ENCODE assay signal across 8 cellular contexts in genomic region chr9:35812025-35812602, GRCh38. TPM values are rescaled to one million over a fixed set of nuclear protein-coding genes. Genes with fewer than 3 reads are reported as not detected.
DNase-seq lines count a peak whose midpoint lies in the region; ATAC-seq and TF ChIP-seq lines count a peak whose summit lies in the region.

Gene SPAG8, minus strand, starts transcription at chr9:35812262. Its CDS starts 115 bp downstream, at chr9:35812147.

- peak within 1 kb of the TSS; percentile 54 for H3K9ac ChIP-seq in neural cell (ENCODE audit: low read length)

- no peaks in the 10 kb centered on the region for H3K27me3 ChIP-seq in GM23338 (ENCODE audit: insufficient read depth)
- no peaks in the 10 kb centered on the region for H3K27me3 ChIP-seq in RWPE2 (ENCODE audit: insufficient read depth, poor library complexity, severe bottlenecking)
- no peaks in the 10 kb centered on the region for H3K27me3 ChIP-seq in neural cell (ENCODE audit: insufficient read depth, low read depth, low read length)

- H3K27me3 Mint-ChIP-seq in GM23338 (ENCODE audit: insufficient read depth, low read depth, poor library complexity), result peaks cover 9% of the 10 kb centered on the region
- no peaks in the 10 kb centered on the region for H3K27me3 Mint-ChIP-seq in stimulated activated naive CD8-positive, alpha-beta T cell treated with anti-CD3 and anti-CD28 coated beads, Interleukin-15, amount 100 ng/mL, for 72 hours

- H3K79me2 ChIP-seq in GM23338 (replicated peaks; ENCODE audit: insufficient read depth), result no peaks in the 10 kb centered on the region
- peaks cover 4% of the 10 kb centered on the region for H3K79me2 ChIP-seq in neural cell (replicated peaks; ENCODE audit: insufficient read depth, low read length)

- H3K36me3 Mint-ChIP-seq in GM23338 (ENCODE audit: low read depth), result peaks cover 13% of the 10 kb centered on the region; the same call in 1 of the 3 replicates

- TF ChIP-seq EP300 in neural cell (conservative IDR thresholded peaks at IDR 0.05; ENCODE audit: poor library complexity, severe bottlenecking), result peak; percentile 28

- ATAC-seq in GM23338 (peak; percentile 67), RWPE2 (ENCODE audit: low read depth) (peak; percentile 69)
- peak; percentile 84 for ATAC-seq in stimulated activated naive CD8-positive, alpha-beta T cell treated with anti-CD3 and anti-CD28 coated beads, Interleukin-15, amount 100 ng/mL, for 72 hours

- H3K4me1 Mint-ChIP-seq in GM23338, result peaks cover 24% of the 10 kb centered on the region
- peaks cover 45% of the 10 kb centered on the region for H3K4me1 Mint-ChIP-seq in stimulated activated naive CD8-positive, alpha-beta T cell treated with anti-CD3 and anti-CD28 coated beads, Interleukin-15, amount 100 ng/mL, for 72 hours

- peak within 1 kb of the TSS; percentile 76; the same call in 1 of the 2 replicates for H2AFZ ChIP-seq in GM23338
- peak within 1 kb of the TSS; percentile 78 for H2AFZ ChIP-seq in neural cell (ENCODE audit: low read depth, low read length)

- H3K9me3 ChIP-seq in RWPE2 (ENCODE audit: severe bottlenecking) (no peaks in the 10 kb centered on the region), neural cell (ENCODE audit: low read length) (no peaks in the 10 kb centered on the region)

- no peaks in the 10 kb centered on the region; the same call in 1 of the 2 replicates for H3K9me2 ChIP-seq in GM23338 (ENCODE audit: insufficient read depth)
- no peaks in the 10 kb centered on the region for H3K9me2 ChIP-seq in neural cell (ENCODE audit: insufficient read depth, low read length)

- H3K4me3 ChIP-seq in GM23338 (peak within 1 kb of the TSS; percentile 47), RWPE2 (ENCODE audit: severe bottlenecking) (peak within 1 kb of the TSS; percentile 36), fibroblast of villous mesenchyme (ENCODE audit: low read depth, low read length) (peak within 1 kb of the TSS; percentile 64), neural cell (ENCODE audit: low read length) (peak within 1 kb of the TSS; percentile 68)

- H3K27ac Mint-ChIP-seq in GM23338, result peak within 1 kb of the TSS; percentile 90
- H3K27ac Mint-ChIP-seq in stimulated activated naive CD8-positive, alpha-beta T cell treated with anti-CD3 and anti-CD28 coated beads, Interleukin-15, amount 100 ng/mL, for 72 hours, result peak within 1 kb of the TSS; percentile 84 to 95

- TF ChIP-seq CTCF in GM23338 (conservative IDR thresholded peaks at IDR 0.05; ENCODE audit: low read depth in 2 of 2) (no peak), RWPE2 (IDR thresholded peaks at IDR 0.05; ENCODE audit: poor library complexity, severe bottlenecking) (no peak), fibroblast of villous mesenchyme (IDR thresholded peaks at IDR 0.05; ENCODE audit: insufficient read depth, low read depth, low read length) (no peak), neural cell (IDR thresholded peaks at IDR 0.05; ENCODE audit: poor library complexity, severe bottlenecking) (no peak)

- H3K4me2 ChIP-seq in GM23338, result peak within 1 kb of the TSS; percentile 80
- H3K4me2 ChIP-seq in neural cell (ENCODE audit: low read length), result peak within 1 kb of the TSS; percentile 83

- TF ChIP-seq RAD21 in neural cell (conservative IDR thresholded peaks at IDR 0.05), result no peak

- H3F3A ChIP-seq in GM23338 (replicated peaks; ENCODE audit: low read depth) (peaks cover 6% of the 10 kb centered on the region), neural cell (ENCODE audit: insufficient read depth, low read length, poor library complexity, severe bottlenecking) (peaks cover 5% of the 10 kb centered on the region)

- H3K27ac ChIP-seq in GM23338 (ENCODE audit: low read depth) (no peak within 1 kb of the TSS), RWPE2 (ENCODE audit: poor library complexity, severe bottlenecking) (peak within 1 kb of the TSS; percentile 5), neural cell (ENCODE audit: low read length) (peak within 1 kb of the TSS; percentile 63)

- peak; percentile 97 for DNase-seq in Daoy (ENCODE audit: low read depth)
- peak; percentile 99 for DNase-seq in GM23338 (ENCODE audit: low spot score)
- DNase-seq in Kasumi-1 (lab: John Stamatoyannopoulos, UW), result peak; percentile 97 to 98
- peak; percentile 96 for DNase-seq in RWPE2 (ENCODE audit: low spot score)
- peak; percentile 98 for DNase-seq in activated effector memory CD4-positive, alpha-beta T cell treated with anti-CD3 and anti-CD28 coated beads, Interleukin-2, amount 50 U/mL, for 16 hours
- DNase-seq in fibroblast of villous mesenchyme (ENCODE audit: low read depth), result peak; percentile 92
- peak; percentile 91 to 97 for DNase-seq in stimulated activated naive CD8-positive, alpha-beta T cell treated with anti-CD3 and anti-CD28 coated beads, Interleukin-15, amount 100 ng/mL, for 72 hours

- H4K20me1 ChIP-seq in GM23338 (replicated peaks; ENCODE audit: insufficient read depth) (no peaks in the 10 kb centered on the region), neural cell (ENCODE audit: insufficient read depth) (no peaks in the 10 kb centered on the region)

- peak within 1 kb of the TSS; percentile 80 for H3K4me3 Mint-ChIP-seq in GM23338
- H3K4me3 Mint-ChIP-seq in stimulated activated naive CD8-positive, alpha-beta T cell treated with anti-CD3 and anti-CD28 coated beads, Interleukin-15, amount 100 ng/mL, for 72 hours, result peak within 1 kb of the TSS; percentile 86 to 87

- H3K9me3 Mint-ChIP-seq in GM23338, result peaks cover 3% of the 10 kb centered on the region; the same call in 2 of the 3 replicates
- no peaks in the 10 kb centered on the region for H3K9me3 Mint-ChIP-seq in stimulated activated naive CD8-positive, alpha-beta T cell treated with anti-CD3 and anti-CD28 coated beads, Interleukin-15, amount 100 ng/mL, for 72 hours

- no peaks in the 10 kb centered on the region for H3K36me3 ChIP-seq in GM23338 (ENCODE audit: insufficient read depth)
- no peaks in the 10 kb centered on the region; the same call in 1 of the 2 replicates for H3K36me3 ChIP-seq in RWPE2 (ENCODE audit: low read depth)
- H3K36me3 ChIP-seq in neural cell (ENCODE audit: insufficient read depth, low read length), result no peaks in the 10 kb centered on the region

- H3K4me1 ChIP-seq in GM23338 (ENCODE audit: insufficient read depth) (peaks cover 18% of the 10 kb centered on the region), RWPE2 (ENCODE audit: insufficient read depth, poor library complexity, severe bottlenecking) (no peaks in the 10 kb centered on the region)

TF ChIP-seq in GM23338, 12 proteins besides CTCF, POLR2A, EP300 and RAD21:
- TF ChIP-seq NANOG (IDR thresholded peaks at IDR 0.05; ENCODE audit: borderline replicate concordance) (no peak), POLR2AphosphoS5 (IDR thresholded peaks at IDR 0.05; ENCODE audit: low read depth) (peak; percentile 61), ETS1 (IDR thresholded peaks at IDR 0.05) (peak; percentile 82), JUNB (IDR thresholded peaks at IDR 0.05; ENCODE audit: unreplicated experiment) (no peak)
TF ChIP-seq in GM23338: peak in this region for 2.

TF ChIP-seq in neural cell, 6 proteins besides CTCF, POLR2A, EP300 and RAD21:
- peak; percentile 50 for TF ChIP-seq TAF1 (IDR thresholded peaks at IDR 0.05; ENCODE audit: low read depth)
- peak; percentile 81 for TF ChIP-seq MXI1 (conservative IDR thresholded peaks at IDR 0.05; ENCODE audit: poor library complexity, severe bottlenecking)
- peak; percentile 50 for TF ChIP-seq REST (IDR thresholded peaks at IDR 0.05; ENCODE audit: borderline replicate concordance)
- peak; percentile 35 for TF ChIP-seq SMC3 (conservative IDR thresholded peaks at IDR 0.05; ENCODE audit: poor library complexity)
- peak; percentile 65 for TF ChIP-seq POLR2AphosphoS5 (IDR thresholded peaks at IDR 0.05)
- TF ChIP-seq EZH2 (IDR thresholded peaks at IDR 0.05; ENCODE audit: borderline replicate concordance, insufficient read depth, low read length, poor library complexity, severe bottlenecking), result no peak

RNA-seq across cellular contexts. Expression of gene SPAG8, which starts in this region (rescaled TPM):
- 0.57 and 0.65 TPM in 2 replicates for total RNA-seq in Daoy (2014; rRNA removed; shearing (Covaris generic))
- total RNA-seq in GM23338 (2014; rRNA removed; shearing (Covaris generic)), result 0.45 TPM in 1 of 2 replicates, not detected in the other
- polyA plus RNA-seq in GM23338 (2016; fragmentation: Nextera tagmentation; extraction: Ambion mirVana) (0.17 and 0.45 TPM in 2 replicates), neural cell (2.9 and 4.2 TPM in 2 replicates)
- total RNA-seq in fibroblast of villous mesenchyme, result 0.32 and 0.86 TPM in 2 replicates
- polyA minus RNA-seq in neural cell, result 2.3 and 4.4 TPM in 2 replicates

Comparison
In these comparisons a context has a peak if more than half of its experiments do, and no peak if none do; other contexts are left out.
1. Peak in DNase-seq in Daoy; RNA of the gene not detected or under 1 TPM.
2. Peak in DNase-seq, ATAC-seq, H3K4me3 ChIP-seq and H3K4me2 ChIP-seq in GM23338; RNA of the gene not detected or under 1 TPM.
3. Peak in DNase-seq and H3K4me3 ChIP-seq in fibroblast of villous mesenchyme; RNA of the gene not detected or under 1 TPM.